In the genomic region with DNA sequence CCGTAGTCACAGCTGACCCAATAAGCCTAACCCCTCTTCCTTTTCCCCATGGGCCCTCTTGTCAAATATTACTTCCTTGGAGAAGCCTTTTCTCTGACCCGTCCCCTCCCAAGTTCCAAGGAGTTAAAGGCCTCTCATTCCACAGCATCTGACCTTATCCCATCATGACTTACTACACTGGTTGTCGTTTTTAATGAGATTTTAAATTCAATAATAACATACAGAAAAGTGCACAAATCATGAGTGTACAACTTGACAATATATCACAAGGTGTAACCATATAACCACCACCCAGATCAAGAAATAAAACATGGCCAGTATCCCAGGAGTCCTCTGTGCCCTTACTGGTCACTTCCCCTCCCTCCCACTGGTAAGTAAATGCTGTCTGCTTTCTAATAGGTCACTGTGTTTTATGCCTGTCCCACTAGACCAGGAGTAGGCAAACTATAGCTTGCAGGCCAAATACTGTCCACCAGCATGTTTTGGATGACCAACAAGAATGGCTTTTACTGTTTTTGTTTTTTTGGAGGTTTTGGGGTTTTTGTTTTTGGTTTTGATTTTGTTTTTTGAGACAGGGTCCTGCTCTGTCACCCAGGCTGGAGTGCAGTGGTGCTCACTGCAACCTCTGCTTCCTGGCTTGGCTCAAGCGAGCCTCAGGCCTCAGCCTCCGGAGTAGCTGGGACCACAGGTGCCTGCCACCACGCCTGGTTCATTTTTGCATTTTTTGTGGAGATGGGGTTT, we compare ENCODE assay signal across 8 cellular contexts. TPM values are rescaled to one million over a fixed set of nuclear protein-coding genes. Genes with fewer than 3 reads are reported as not detected.
DNase-seq lines count a peak whose midpoint lies in the region; ATAC-seq and TF ChIP-seq lines count a peak whose summit lies in the region.

No MANE protein-coding gene starts in this region.

- no peaks in the 10 kb centered on the region for H3K36me3 ChIP-seq in PC-3 (ENCODE audit: low read depth, low read length)
- no peaks in the 10 kb centered on the region for H3K36me3 ChIP-seq in effector memory CD4-positive, alpha-beta T cell (ENCODE audit: control insufficient read depth, insufficient read depth, low read length)
- no peaks in the 10 kb centered on the region for H3K36me3 ChIP-seq in neutrophil

- ATAC-seq in PC-3: no peak

- POLR2A ChIA-PET in PC-3 (lab: Charles Lee; ENCODE audit: unreplicated experiment): interaction anchor here (0.7 kb wide), 1 partner anchor 14 kb away, joined by 4 read pairs; the partner anchor contains the start of gene GRIN2C

- H3K79me2 ChIP-seq in PC-3 (ENCODE audit: low read length): 0 out of 2 replicates have a peak, but pooled peaks cover 3% of the 10 kb centered on the region

- H3K9me3 ChIP-seq in PC-3 (ENCODE audit: low read length) (no peaks in the 10 kb centered on the region), neutrophil (no peaks in the 10 kb centered on the region)
- H3K9me3 ChIP-seq in effector memory CD4-positive, alpha-beta T cell (ENCODE audit: control insufficient read depth, low read length): no peaks in the 10 kb centered on the region

- no TSS peak for BruUV-seq in PC-3 (replicated peaks; lab: Mats Ljungman, UMichigan)

- intact Hi-C loops in PC-3 (cut with micrococcal nuclease): no loop called here

- H3K27me3 ChIP-seq in PC-3 (ENCODE audit: low read length) (no peaks in the 10 kb centered on the region), neutrophil (peaks cover 8% of the 10 kb centered on the region)
- H3K27me3 ChIP-seq in effector memory CD4-positive, alpha-beta T cell (replicated peaks; ENCODE audit: control insufficient read depth, insufficient read depth, low read length, poor library complexity, severe bottlenecking): no peaks in the 10 kb centered on the region

- peak overlapping the region; percentile 97 for H3K4me3 ChIP-seq in PC-3 (ENCODE audit: low read length)
- H3K4me3 ChIP-seq in effector memory CD4-positive, alpha-beta T cell (ENCODE audit: insufficient read depth, low read depth, low read length, poor library complexity, severe bottlenecking): peak overlapping the region; percentile 66
- peak overlapping the region; percentile 81 to 93 for H3K4me3 ChIP-seq in neutrophil (ENCODE audit: low read depth in 1 of 2, low read length in 1 of 2)

- TF ChIP-seq CTCF in PC-3 (conservative IDR thresholded peaks at IDR 0.05; ENCODE audit: low read depth, low read length) (no peak), neutrophil (IDR thresholded peaks at IDR 0.05) (no peak), GM13976 (IDR thresholded peaks at IDR 0.05; ENCODE audit: borderline replicate concordance, control extremely low read depth, extremely low read depth, insufficient read depth, missing control alignments) (no peak)

- H3K4me1 ChIP-seq in PC-3 (ENCODE audit: insufficient read depth, low read length): peaks cover 19% of the 10 kb centered on the region
- H3K4me1 ChIP-seq in effector memory CD4-positive, alpha-beta T cell (ENCODE audit: control insufficient read depth, insufficient read depth, low read length, poor library complexity, severe bottlenecking): peaks cover 5% of the 10 kb centered on the region
- peaks cover 15 to 16% of the 10 kb centered on the region in 2 experiments for H3K4me1 ChIP-seq in neutrophil (ENCODE audit: control insufficient read depth in 1 of 2, insufficient read depth in 1 of 2, low read depth in 1 of 2, low read length in 1 of 2)

- H3K27ac ChIP-seq in PC-3 (ENCODE audit: low read length): peak overlapping the region; percentile 54
- peak overlapping the region; percentile 92 for H3K27ac ChIP-seq in effector memory CD4-positive, alpha-beta T cell (ENCODE audit: insufficient read depth, low read length, poor library complexity, severe bottlenecking)
- H3K27ac ChIP-seq in neutrophil: peak overlapping the region; percentile 90

- no peaks in the 10 kb centered on the region for H4K20me1 ChIP-seq in PC-3 (ENCODE audit: low read length)

- DNase-seq in NCI-H1105 treated with DMSO at 0.1 percent for 48 hours (lab: John Stamatoyannopoulos, UW) (peak; percentile 3), NCI-H1105 (lab: John Stamatoyannopoulos, UW) (no peak), PC-3 (peak; percentile 30), 8988T (no peak), GM13976 (ENCODE audit: low spot score) (no peak)
- DNase-seq in effector memory CD4-positive, alpha-beta T cell: no peak
- DNase-seq in NK-92 treated with Interleukin-12 subunit alpha and Interleukin-12 subunit beta, amount 100 ng/mL, for 24 hours (lab: John Stamatoyannopoulos, UW): no peak

- no peaks in the 10 kb centered on the region for H3F3A ChIP-seq in PC-3 (ENCODE audit: low read length, unreplicated experiment)

- peak overlapping the region; percentile 96 for H3K4me2 ChIP-seq in PC-3 (ENCODE audit: low read length)

- in situ Hi-C loops in GM13976 (cut with MboI; ENCODE audit: low sequenced_read_pairs, unreplicated experiment): no loop called here

- peak overlapping the region; percentile 85 for H2AFZ ChIP-seq in PC-3 (ENCODE audit: low read length)

- peak overlapping the region; percentile 91 for H3K9ac ChIP-seq in PC-3 (ENCODE audit: low read length)

- CTCF ChIA-PET in PC-3 (lab: Charles Lee): interaction anchor here (1.0 to 1.2 kb wide), 3 partner anchors 10 to 129 kb away, joined by 3 to 9 read pairs (median 3); no protein-coding TSS in a partner anchor

- H3K9me2 ChIP-seq in PC-3 (replicated peaks; ENCODE audit: low read length): no peaks in the 10 kb centered on the region

RNA-seq across cellular contexts. Expression of gene FDXR, which starts 1.2 kb away (rescaled TPM):
- 28.1 and 44.5 TPM in 2 replicates for total RNA-seq in PC-3 (2014; rRNA removed)

RNA-seq across cellular contexts. Expression of gene GRIN2C, which starts 14.4 kb away (rescaled TPM):
- total RNA-seq in PC-3 (2014; rRNA removed): 0.04 TPM in 1 of 2 replicates, not detected in the other

RNA-seq across cellular contexts. Expression of gene FADS6, which starts 19.4 kb away (rescaled TPM):
- total RNA-seq in PC-3 (2014; rRNA removed): not detected in 2 replicates

RNA-seq across cellular contexts. Expression of gene USH1G, which starts 49.0 kb away (rescaled TPM):
- total RNA-seq in PC-3 (2014; rRNA removed): 0.04 TPM in 1 of 2 replicates, not detected in the other

RNA-seq across cellular contexts. Expression of gene OTOP2, which starts 50.0 kb away (rescaled TPM):
- total RNA-seq in PC-3 (2014; rRNA removed): not detected in 2 replicates

Comparison
In these comparisons a context has a peak if more than half of its experiments do, and no peak if none do; other contexts are left out.
1. DNase-seq: peak in NCI-H1105 treated with DMSO at 0.1 percent for 48 hours (single experiment) and PC-3 (single experiment); none in NCI-H1105 (single experiment), effector memory CD4-positive, alpha-beta T cell (0 of 3), 8988T (single experiment), NK-92 treated with Interleukin-12 subunit alpha and Interleukin-12 subunit beta, amount 100 ng/mL, for 24 hours (single experiment) and GM13976 (single experiment).
2. Peak in every context shown above with its lines, with median percentiles within 50 percentile points of each other: H3K27ac ChIP-seq and H3K4me3 ChIP-seq.